30 cellular contexts compared by ENCODE assay signal in the genomic region with DNA sequence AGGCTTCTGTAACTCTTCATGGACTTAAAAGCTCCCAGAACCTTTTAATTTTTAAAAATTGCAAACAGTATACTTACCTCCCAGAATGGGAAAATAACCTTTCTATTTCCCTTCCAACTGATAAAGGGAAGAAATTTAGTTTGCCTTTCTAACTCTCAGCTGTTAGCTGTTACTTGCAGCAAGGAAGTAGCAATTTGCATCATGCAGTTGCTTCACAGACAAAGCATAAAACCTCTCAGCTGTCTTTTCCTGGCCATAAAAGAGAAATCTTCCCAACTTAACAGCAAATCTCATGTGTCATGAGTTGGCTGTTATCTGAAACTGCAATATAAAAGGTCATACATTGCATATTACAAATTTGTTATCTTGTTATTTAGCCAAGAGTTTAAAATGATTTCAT. TPM values are rescaled to one million over a fixed set of nuclear protein-coding genes. Genes with fewer than 3 reads are reported as not detected.
DNase-seq lines count a peak whose midpoint lies in the region; ATAC-seq and TF ChIP-seq lines count a peak whose summit lies in the region.
"Had no signal": no experiment of that assay in that cellular context is flagged by ENCODE, and none has a peak within 500 bp of the region (broad histone marks: within the 10 kb centered on the region; RNA-seq: fewer than 3 reads in every experiment).

No MANE protein-coding gene starts in this region.

- DNase-seq in AG10803 (ENCODE audit: low read depth) (peak; percentile 48), MV-4-11 (lab: John Stamatoyannopoulos, UW) (peak; percentile 1), epithelial cell of prostate (ENCODE audit: low read depth, low spot score) (no peak), myocyte (ENCODE audit: low read depth) (peak; percentile 78), head of caudate nucleus (no peak)
- no peak for DNase-seq in activated CD8-positive, alpha-beta T cell treated with anti-CD3 and anti-CD28 coated beads for 36 hours
- DNase-seq: ACHN; activated CD4-positive, alpha-beta T cell treated with anti-CD3 and anti-CD28 coated beads, Interleukin-2, amount 50 U/mL, for 4 hours; activated T-cell treated with anti-CD3 and anti-CD28 coated beads, Interleukin-2, amount 50 U/mL, for 72 hours; central memory CD4-positive, alpha-beta T cell; DMS 273 treated with DMSO at 0.1 percent for 48 hours; HCEC 1CT; naive thymus-derived CD4-positive, alpha-beta T cell; NCI-H2107; NCI-H446 treated with DMSO at 0.1 percent for 48 hours; NCI-H82; nucleus accumbens; T-helper 1 cell; transverse colon had no signal

- CTCF ChIA-PET in activated CD8-positive, alpha-beta T cell treated with anti-CD3 and anti-CD28 coated beads for 36 hours (lab: Charles Lee) = interaction anchor here (1.0 kb wide), 2 partner anchors 8 to 21 kb away, joined by 3 read pairs; no protein-coding TSS in a partner anchor

- peak overlapping the region; percentile 11 for H3K27ac ChIP-seq in epithelial cell of prostate
- H3K27ac ChIP-seq: BLaER1, prostate gland, transverse colon had no signal

- H3K4me3 ChIP-seq in AG10803 (ENCODE audit: low read length) = no peak overlapping the region
- H3K4me3 ChIP-seq: BLaER1, esophagus muscularis mucosa, prostate gland, transverse colon had no signal

- H3K27ac Mint-ChIP-seq in activated CD8-positive, alpha-beta T cell treated with anti-CD3 and anti-CD28 coated beads for 36 hours = no peak overlapping the region
- H3K27ac Mint-ChIP-seq: activated T-cell treated with anti-CD3 and anti-CD28 coated beads, Interleukin-2, amount 50 U/mL, for 72 hours; dendritic cell treated with granulocyte-macrophage colony-stimulating factor and Interleukin-4, amounts not matched to agents 40 ng/mL and 50 ng/mL, for 4 days; naive thymus-derived CD4-positive, alpha-beta T cell; stimulated activated memory B cell treated with anti-CD40 and anti-IgM and Interleukin-4, amounts not matched to agents 10 μg/mL and 1 μg/mL and 100 μg/mL, for 72 hours had no signal

- intact Hi-C loops in head of caudate nucleus (cut with DNase I) = no loop called here
- intact Hi-C loops in activated CD8-positive, alpha-beta T cell treated with anti-CD3 and anti-CD28 coated beads for 36 hours (cut with micrococcal nuclease) = no loop called here

- ATAC-seq in HG03457 (IDR thresholded peaks at IDR 0.05; ENCODE audit: unreplicated experiment) = no peak
- ATAC-seq in GM19467 (IDR thresholded peaks at IDR 0.05; ENCODE audit: unreplicated experiment) = no peak
- no peak for ATAC-seq in activated CD8-positive, alpha-beta T cell treated with anti-CD3 and anti-CD28 coated beads for 36 hours
- ATAC-seq: activated T-cell treated with anti-CD3 and anti-CD28 coated beads, Interleukin-2, amount 50 U/mL, for 72 hours; HepG2; naive thymus-derived CD4-positive, alpha-beta T cell; stimulated activated memory B cell treated with anti-CD40 and anti-IgM and Interleukin-4, amounts not matched to agents 10 μg/mL and 1 μg/mL and 100 μg/mL, for 72 hours had no signal

- TF ChIP-seq CTCF in AG10803 (conservative IDR thresholded peaks at IDR 0.05; ENCODE audit: low read length) = no peak
- TF ChIP-seq CTCF in activated CD8-positive, alpha-beta T cell treated with anti-CD3 and anti-CD28 coated beads for 36 hours (IDR thresholded peaks at IDR 0.05) = no peak

- no peak overlapping the region for H3K4me3 Mint-ChIP-seq in activated CD8-positive, alpha-beta T cell treated with anti-CD3 and anti-CD28 coated beads for 36 hours
- H3K4me3 Mint-ChIP-seq: activated T-cell treated with anti-CD3 and anti-CD28 coated beads, Interleukin-2, amount 50 U/mL, for 72 hours; dendritic cell treated with granulocyte-macrophage colony-stimulating factor and Interleukin-4, amounts not matched to agents 40 ng/mL and 50 ng/mL, for 4 days; naive thymus-derived CD4-positive, alpha-beta T cell; stimulated activated memory B cell treated with anti-CD40 and anti-IgM and Interleukin-4, amounts not matched to agents 10 μg/mL and 1 μg/mL and 100 μg/mL, for 72 hours had no signal

- H3K4me1 Mint-ChIP-seq in activated CD8-positive, alpha-beta T cell treated with anti-CD3 and anti-CD28 coated beads for 36 hours (ENCODE audit: low read depth) = no peaks in the 10 kb centered on the region
- H3K4me1 Mint-ChIP-seq: naive thymus-derived CD4-positive, alpha-beta T cell; stimulated activated memory B cell treated with anti-CD40 and anti-IgM and Interleukin-4, amounts not matched to agents 10 μg/mL and 1 μg/mL and 100 μg/mL, for 72 hours had no signal

- H3K9me3 Mint-ChIP-seq in activated CD8-positive, alpha-beta T cell treated with anti-CD3 and anti-CD28 coated beads for 36 hours = no peaks in the 10 kb centered on the region
- H3K9me3 Mint-ChIP-seq: activated T-cell treated with anti-CD3 and anti-CD28 coated beads, Interleukin-2, amount 50 U/mL, for 72 hours; dendritic cell treated with granulocyte-macrophage colony-stimulating factor and Interleukin-4, amounts not matched to agents 40 ng/mL and 50 ng/mL, for 4 days had no signal

- H3K36me3 Mint-ChIP-seq in activated CD8-positive, alpha-beta T cell treated with anti-CD3 and anti-CD28 coated beads for 36 hours (ENCODE audit: low read depth) = no peaks in the 10 kb centered on the region
- H3K36me3 Mint-ChIP-seq: naive thymus-derived CD4-positive, alpha-beta T cell; stimulated activated memory B cell treated with anti-CD40 and anti-IgM and Interleukin-4, amounts not matched to agents 10 μg/mL and 1 μg/mL and 100 μg/mL, for 72 hours had no signal

- peaks cover 7% of the 10 kb centered on the region for H3K27me3 Mint-ChIP-seq in activated CD8-positive, alpha-beta T cell treated with anti-CD3 and anti-CD28 coated beads for 36 hours

- POLR2A ChIA-PET in activated CD8-positive, alpha-beta T cell treated with anti-CD3 and anti-CD28 coated beads for 36 hours (lab: Charles Lee) = no interaction called here

RNA-seq across cellular contexts. Expression of a gene that starts 18.4 kb away (rescaled TPM):
- total RNA-seq in myocyte = 0.31 TPM in 1 of 2 replicates, not detected in the other
- 0.10 TPM for polyA plus RNA-seq in myocyte (2012)
- not detected for total RNA-seq in activated CD8-positive, alpha-beta T cell treated with anti-CD3 and anti-CD28 coated beads for 36 hours
- total RNA-seq: esophagus muscularis mucosa; glomerular endothelial cell; HepG2; liver; naive thymus-derived CD4-positive, alpha-beta T cell; subcutaneous adipose tissue; transverse colon had no signal
- polyA plus RNA-seq: HepG2, liver had no signal

RNA-seq across cellular contexts. Expression of a gene that starts 34.6 kb away (rescaled TPM):
- 10.7 and 13.7 TPM in 2 replicates for total RNA-seq in myocyte
- polyA plus RNA-seq in myocyte (2012) = 3.3 TPM
- total RNA-seq in activated CD8-positive, alpha-beta T cell treated with anti-CD3 and anti-CD28 coated beads for 36 hours = 1 to 10 TPM; 7.7 to 8.0 TPM

RNA-seq across cellular contexts. Expression of a gene that starts 45.4 kb away (rescaled TPM):
- 0.10 and 0.80 TPM in 2 replicates for total RNA-seq in myocyte
- 0.09 TPM for polyA plus RNA-seq in myocyte (2012)
- under 1 TPM; 0.45 to 0.59 TPM for total RNA-seq in activated CD8-positive, alpha-beta T cell treated with anti-CD3 and anti-CD28 coated beads for 36 hours
- total RNA-seq: glomerular endothelial cell had no signal
- polyA plus RNA-seq: naive thymus-derived CD4-positive, alpha-beta T cell had no signal

Comparison
In these comparisons a context has a peak if more than half of its experiments do, and no peak if none do; other contexts are left out.
1. DNase-seq: peak in AG10803 (single experiment), MV-4-11 (single experiment) and myocyte (single experiment); none in epithelial cell of prostate (single experiment), head of caudate nucleus (0 of 42) and activated CD8-positive, alpha-beta T cell treated with anti-CD3 and anti-CD28 coated beads for 36 hours (single experiment).